ENCODE assay signal across 17 cellular contexts in genomic region chr17:74877592-74878543, GRCh38. TPM values are rescaled to one million over a fixed set of nuclear protein-coding genes. Genes with fewer than 3 reads are reported as not detected.
DNase-seq lines count a peak whose midpoint lies in the region; ATAC-seq and TF ChIP-seq lines count a peak whose summit lies in the region.
"Had no signal": no experiment of that assay in that cellular context is flagged by ENCODE, and none has a peak within 500 bp of the region (broad histone marks: within the 10 kb centered on the region; RNA-seq: fewer than 3 reads in every experiment).

No MANE protein-coding gene starts in this region.

- intact Hi-C loops in esophagus squamous epithelium (cut with DNase I) = no loop called here

- H3K27me3 Mint-ChIP-seq in T-cell = peaks cover 0 to 7% of the 10 kb centered on the region in 2 donors

- H3K27ac ChIP-seq in esophagus squamous epithelium (peak overlapping the region in 3 of 4 donors; percentile 6 to 49 (median 43)), parathyroid adenoma (peak overlapping the region; percentile 54)
- no peak overlapping the region for H3K27ac ChIP-seq in effector memory CD4-positive, alpha-beta T cell (ENCODE audit: insufficient read depth, low read length, poor library complexity, severe bottlenecking)

- no peaks in the 10 kb centered on the region for H3K27me3 ChIP-seq in NT2/D1 (ENCODE audit: insufficient read depth, insufficient read length)
- H3K27me3 ChIP-seq in esophagus squamous epithelium = peaks cover 0 to 16% (median 0%) of the 10 kb centered on the region in 4 donors
- H3K27me3 ChIP-seq in parathyroid adenoma (ENCODE audit: control insufficient read depth, insufficient read depth, low read length) = no peaks in the 10 kb centered on the region
- no peaks in the 10 kb centered on the region for H3K27me3 ChIP-seq in effector memory CD4-positive, alpha-beta T cell (replicated peaks; ENCODE audit: control insufficient read depth, insufficient read depth, low read length, poor library complexity, severe bottlenecking)
- H3K27me3 ChIP-seq: MG63 had no signal

- no peak overlapping the region for H3K4me3 Mint-ChIP-seq in T-cell
- H3K4me3 Mint-ChIP-seq: activated T-cell treated with anti-CD3 and anti-CD28 coated beads, Interleukin-2, amount 50 U/mL, for 24 hours; CD8-positive, alpha-beta T cell; HFFc6 had no signal

- peak overlapping the region; percentile 59 for H3K9ac ChIP-seq in NT2/D1 (ENCODE audit: insufficient read length, low read depth)
- no peak overlapping the region for H3K9ac ChIP-seq in parathyroid adenoma

- no peaks in the 10 kb centered on the region for H3K36me3 Mint-ChIP-seq in T-cell

- peak overlapping the region; percentile 85 for H2AFZ ChIP-seq in parathyroid adenoma

- TF ChIP-seq CTCF in esophagus squamous epithelium (IDR thresholded peaks at IDR 0.05) (no peak), parathyroid adenoma (IDR thresholded peaks at IDR 0.05) (no peak)

- ATAC-seq in T-cell (replicated peaks in 1 of 4) = no peak
- ATAC-seq: CD8-positive, alpha-beta T cell; left lobe of liver had no signal

- TF ChIP-seq POLR2A in esophagus squamous epithelium (IDR thresholded peaks at IDR 0.05) = no peak

- no peaks in the 10 kb centered on the region for H3K9me3 Mint-ChIP-seq in T-cell
- H3K9me3 Mint-ChIP-seq: activated T-cell treated with anti-CD3 and anti-CD28 coated beads, Interleukin-2, amount 50 U/mL, for 24 hours; CD8-positive, alpha-beta T cell; HFFc6; nephron had no signal

- no peaks in the 10 kb centered on the region for H3K36me3 ChIP-seq in NT2/D1 (ENCODE audit: insufficient read depth, insufficient read length, low read length)
- no peaks in the 10 kb centered on the region for H3K36me3 ChIP-seq in esophagus squamous epithelium
- no peaks in the 10 kb centered on the region for H3K36me3 ChIP-seq in parathyroid adenoma (ENCODE audit: control insufficient read depth, insufficient read depth, low read length)
- H3K36me3 ChIP-seq in effector memory CD4-positive, alpha-beta T cell (ENCODE audit: control insufficient read depth, insufficient read depth, low read length) = no peaks in the 10 kb centered on the region
- H3K36me3 ChIP-seq: MG63 had no signal

- 40 to 51% methylated on average over 7 to 10 of the region's 19 CpGs for WGBS in esophagus squamous epithelium, 2 donors

- H3K27ac Mint-ChIP-seq in T-cell = no peak overlapping the region
- H3K27ac Mint-ChIP-seq: activated T-cell treated with anti-CD3 and anti-CD28 coated beads, Interleukin-2, amount 50 U/mL, for 24 hours; CD8-positive, alpha-beta T cell; HFFc6; nephron had no signal

- H3K4me3 ChIP-seq in NT2/D1 (ENCODE audit: insufficient read length, low read depth) = no peak overlapping the region
- no peak overlapping the region for H3K4me3 ChIP-seq in esophagus squamous epithelium
- H3K4me3 ChIP-seq in parathyroid adenoma (ENCODE audit: low read depth, low read length) = no peak overlapping the region
- no peak overlapping the region for H3K4me3 ChIP-seq in effector memory CD4-positive, alpha-beta T cell (ENCODE audit: insufficient read depth, low read depth, low read length, poor library complexity, severe bottlenecking)
- H3K4me3 ChIP-seq: MG63, skin epidermis had no signal

- H3K4me1 ChIP-seq in NT2/D1 (ENCODE audit: insufficient read depth, insufficient read length) (peaks cover 13% of the 10 kb centered on the region), esophagus squamous epithelium (peaks cover 7 to 27% (median 12%) of the 10 kb centered on the region in 3 donors), parathyroid adenoma (peaks cover 15% of the 10 kb centered on the region)
- H3K4me1 ChIP-seq in effector memory CD4-positive, alpha-beta T cell (ENCODE audit: control insufficient read depth, insufficient read depth, low read length, poor library complexity, severe bottlenecking) = no peaks in the 10 kb centered on the region

- POLR2A ChIA-PET in T-cell (lab: Charles Lee) = no interaction called here

- H3K79me2 ChIP-seq in parathyroid adenoma = no peaks in the 10 kb centered on the region

- peaks cover 5 to 9% (median 8%) of the 10 kb centered on the region in 3 donors for H3K4me1 Mint-ChIP-seq in T-cell

- CTCF ChIA-PET in T-cell (lab: Charles Lee) = interaction anchor here in 1 of 2 donors (0.8 kb wide), 1 partner anchor 980 kb away, joined by 4 read pairs; no protein-coding TSS in a partner anchor

- DNase-seq in HCEC 1CT (peak; percentile 23), NT2/D1 (ENCODE audit: low read depth, low spot score) (no peak), esophagus squamous epithelium (lab: John Stamatoyannopoulos, UW) (no peak), RPMI8226 (no peak), NCI-H1105 treated with DMSO at 0.1 percent for 48 hours (lab: John Stamatoyannopoulos, UW) (no peak), T-cell (no peak)
- DNase-seq in effector memory CD4-positive, alpha-beta T cell = no peak
- DNase-seq: activated CD4-positive, alpha-beta T cell treated with anti-CD3 and anti-CD28 coated beads for 48 hours; activated T-cell treated with anti-CD3 and anti-CD28 coated beads, Interleukin-2, amount 50 U/mL, for 24 hours; CD8-positive, alpha-beta T cell; HFFc6; MG63; T-helper 2 cell had no signal

- no peak overlapping the region for H3K4me2 ChIP-seq in parathyroid adenoma (ENCODE audit: low read length)

- no peaks in the 10 kb centered on the region for H3K9me3 ChIP-seq in NT2/D1 (ENCODE audit: insufficient read depth, low read length)
- no peaks in the 10 kb centered on the region for H3K9me3 ChIP-seq in esophagus squamous epithelium
- no peaks in the 10 kb centered on the region for H3K9me3 ChIP-seq in parathyroid adenoma (ENCODE audit: control insufficient read depth, low read length)
- no peaks in the 10 kb centered on the region for H3K9me3 ChIP-seq in effector memory CD4-positive, alpha-beta T cell (ENCODE audit: control insufficient read depth, low read length)
- H3K9me3 ChIP-seq: MG63 had no signal

RNA-seq across cellular contexts. Expression of gene FDXR, which starts 5.1 kb away (rescaled TPM):
- total RNA-seq in esophagus squamous epithelium (10 to 100 TPM; 24.4 to 46.4 (median 32.4) TPM), T-cell (10 to 100 TPM in 3 of 5 donors, 1 to 10 TPM in 2; 4.2 to 20.7 (median 15.3) TPM)

RNA-seq across cellular contexts. Expression of gene FADS6, which starts 15.6 kb away (rescaled TPM):
- total RNA-seq in esophagus squamous epithelium = 1 to 10 TPM in 2 of 4 donors, under 1 TPM in 2; 0.19 to 6.0 (median 1.9) TPM
- not detected for total RNA-seq in T-cell
- total RNA-seq: CD8-positive, alpha-beta T cell; HFFc6 had no signal

RNA-seq across cellular contexts. Expression of gene GRIN2C, which starts 18.2 kb away (rescaled TPM):
- total RNA-seq in esophagus squamous epithelium (1 to 10 TPM in 1 of 4 donors, under 1 TPM in 2, not detected in 1; 0.13 to 4.6 (median 0.19) TPM), T-cell (not detected)
- total RNA-seq: CD8-positive, alpha-beta T cell; left lobe of liver had no signal

RNA-seq across cellular contexts. Expression of gene USH1G, which starts 45.2 kb away (rescaled TPM):
- total RNA-seq in esophagus squamous epithelium = 10 to 100 TPM in 1 of 4 donors, 1 to 10 TPM in 3; 2.9 to 12.1 (median 6.7) TPM
- total RNA-seq in T-cell = not detected
- total RNA-seq: CD8-positive, alpha-beta T cell; HFFc6; left lobe of liver had no signal

RNA-seq across cellular contexts. Expression of gene OTOP2, which starts 46.2 kb away (rescaled TPM):
- total RNA-seq in esophagus squamous epithelium = 1 to 10 TPM in 1 of 4 donors, under 1 TPM in 2, not detected in 1; 0.38 to 1.4 (median 0.41) TPM
- total RNA-seq in T-cell = not detected
- total RNA-seq: CD8-positive, alpha-beta T cell; HFFc6; left lobe of liver had no signal
